Comparison of ENCODE assay signal across 8 cellular contexts in genomic region chr6:32086661-32087573, GRCh38. TPM values are rescaled to one million over a fixed set of nuclear protein-coding genes. Genes with fewer than 3 reads are reported as not detected.
DNase-seq lines count a peak whose midpoint lies in the region; ATAC-seq and TF ChIP-seq lines count a peak whose summit lies in the region.

No MANE protein-coding gene starts in this region.

- no peaks in the 10 kb centered on the region for H3K36me3 ChIP-seq in esophagus squamous epithelium

- peak; percentile 51 for DNase-seq in activated CD4-positive, alpha-beta T cell treated with anti-CD3 and anti-CD28 coated beads for 48 hours
- no peak for DNase-seq in activated CD4-positive, alpha-beta T cell treated with anti-CD3 and anti-CD28 coated beads for 1 hour
- DNase-seq in RKO (ENCODE audit: low spot score) = peak; percentile 10
- DNase-seq in esophagus squamous epithelium (lab: John Stamatoyannopoulos, UW) = no peak
- peak; percentile 70 for DNase-seq in sciatic nerve (ENCODE audit: low spot score)
- no peak for DNase-seq in NCI-H1105 treated with DMSO at 0.1 percent for 48 hours (lab: John Stamatoyannopoulos, UW)

- ATAC-seq in sciatic nerve (peak; percentile 30), GM21528 (IDR thresholded peaks at IDR 0.05; ENCODE audit: low FRiP score, unreplicated experiment) (no peak), GM18517 (IDR thresholded peaks at IDR 0.05; ENCODE audit: unreplicated experiment) (no peak)

- no peak for TF ChIP-seq POLR2A in esophagus squamous epithelium (IDR thresholded peaks at IDR 0.05)

- no peaks in the 10 kb centered on the region for H3K9me3 ChIP-seq in esophagus squamous epithelium

- intact Hi-C loops in esophagus squamous epithelium (cut with DNase I) = no loop called here
- intact Hi-C loops in sciatic nerve (cut with DNase I) = no loop called here

- H3K4me1 ChIP-seq in esophagus squamous epithelium = peaks cover 15 to 55% (median 26%) of the 10 kb centered on the region in 3 donors

- H3K27ac ChIP-seq in esophagus squamous epithelium = peak overlapping the region; percentile 62 to 92 (median 82)

- WGBS in esophagus squamous epithelium, 2 donors = 14 to 34% methylated on average over 10 to 16 of the region's 45 CpGs

- no peak for TF ChIP-seq CTCF in esophagus squamous epithelium (IDR thresholded peaks at IDR 0.05)

- H3K4me3 ChIP-seq in esophagus squamous epithelium = peak overlapping the region; percentile 12 to 51 (median 26)

- H3K27me3 ChIP-seq in esophagus squamous epithelium = peaks cover 0 to 37% (median 0%) of the 10 kb centered on the region in 4 donors

RNA-seq across cellular contexts. Expression of gene TNXB, which starts 22.2 kb away (rescaled TPM):
- 100 to 1,000 TPM in 1 of 4 donors, 10 to 100 TPM in 3; 10.5 to 102 (median 31.0) TPM for total RNA-seq in esophagus squamous epithelium
- 423 TPM for total RNA-seq in sciatic nerve

RNA-seq across cellular contexts. Expression of gene ATF6B, which starts 41.1 kb away (rescaled TPM):
- total RNA-seq in esophagus squamous epithelium = 10 to 100 TPM; 27.3 to 45.4 (median 30.0) TPM
- 88.4 TPM for total RNA-seq in sciatic nerve

RNA-seq across cellular contexts. Expression of gene FKBPL, which starts 43.2 kb away (rescaled TPM):
- total RNA-seq in esophagus squamous epithelium (10 to 100 TPM in 1 of 4 donors, 1 to 10 TPM in 3; 5.9 to 16.7 (median 6.8) TPM), sciatic nerve (2.8 TPM)

RNA-seq across cellular contexts. Expression of gene CYP21A2, which starts 48.7 kb away (rescaled TPM):
- under 1 TPM in 1 of 4 donors, not detected in 3; 0.22 TPM for total RNA-seq in esophagus squamous epithelium
- total RNA-seq in sciatic nerve = 6.1 TPM

Comparison
In these comparisons a context has a peak if more than half of its experiments do, and no peak if none do; other contexts are left out.
1. DNase-seq: peak in activated CD4-positive, alpha-beta T cell treated with anti-CD3 and anti-CD28 coated beads for 48 hours (single experiment), RKO (single experiment) and sciatic nerve (single experiment); none in activated CD4-positive, alpha-beta T cell treated with anti-CD3 and anti-CD28 coated beads for 1 hour (single experiment), esophagus squamous epithelium (single experiment) and NCI-H1105 treated with DMSO at 0.1 percent for 48 hours (single experiment).